ENCODE assay signal across 6 cellular contexts in genomic region chr18:65835881-65836280, GRCh38.
"Had no signal": no experiment of that assay in that cellular context is flagged by ENCODE, and none has a peak within 500 bp of the region (broad histone marks: within the 10 kb centered on the region; RNA-seq: fewer than 3 reads in every experiment).

No MANE protein-coding gene starts in this region.

- H3K36me3 Mint-ChIP-seq: IgD-negative memory B cell had no signal

- ATAC-seq: GM23338, HepG2 had no signal

- H3K4me1 Mint-ChIP-seq: IgD-negative memory B cell had no signal

- H3K27me3 Mint-ChIP-seq: IgD-negative memory B cell had no signal

- H3K4me3 Mint-ChIP-seq: GM23338, H9, IgD-negative memory B cell had no signal

- DNase-seq: H9, HCEC 1CT, KBM-7 had no signal

- H3K27ac Mint-ChIP-seq: GM23338, H9, IgD-negative memory B cell had no signal
